In genomic region chr10:129843131-129843541, GRCh38 we compare ENCODE assay signal across 22 cellular contexts.
DNase-seq lines count a peak whose midpoint lies in the region; ATAC-seq and TF ChIP-seq lines count a peak whose summit lies in the region.
"Had no signal": no experiment of that assay in that cellular context is flagged by ENCODE, and none has a peak within 500 bp of the region (broad histone marks: within the 10 kb centered on the region; RNA-seq: fewer than 3 reads in every experiment).

No MANE protein-coding gene starts in this region.

- no peaks in the 10 kb centered on the region for H3K79me2 ChIP-seq in H9 (ENCODE audit: insufficient read depth, low read length)
- no peaks in the 10 kb centered on the region for H3K79me2 ChIP-seq in osteoblast (ENCODE audit: insufficient read depth, low read length)

- H2BK15ac ChIP-seq in H9 (ENCODE audit: low read depth, low read length) (no peak overlapping the region), mesenchymal stem cell (ENCODE audit: low read depth, poor library complexity, severe bottlenecking) (no peak overlapping the region)

- peaks cover 0 to 66% of the 10 kb centered on the region in 2 experiments for H3K36me3 ChIP-seq in HEK293 (ENCODE audit: control insufficient read depth in 2 of 2, insufficient read depth in 1 of 2, low read length in 2 of 2)
- H3K36me3 ChIP-seq in mesenchymal stem cell (ENCODE audit: control insufficient read depth in 1 of 2, insufficient read depth in 2 of 2, low read depth in 1 of 2, low read length in 2 of 2): peaks cover 5 to 99% of the 10 kb centered on the region in 2 experiments
- peaks cover 73% of the 10 kb centered on the region for H3K36me3 ChIP-seq in osteoblast (ENCODE audit: insufficient read depth, low read length)

- H2BK20ac ChIP-seq in H9 (ENCODE audit: low read depth, low read length, poor library complexity, severe bottlenecking): no peak overlapping the region

- no peaks in the 10 kb centered on the region for H3K9me3 Mint-ChIP-seq in H9
- no peaks in the 10 kb centered on the region for H3K9me3 Mint-ChIP-seq in naive thymus-derived CD8-positive, alpha-beta T cell
- H3K9me3 Mint-ChIP-seq: CD4-positive, CD25-positive, alpha-beta regulatory T cell; CD8-positive, alpha-beta T cell; GM23338 had no signal

- H3K36me3 Mint-ChIP-seq in H9 (ENCODE audit: insufficient read depth in 1 of 3, low read depth in 3 of 3): no peaks in the 10 kb centered on the region
- H3K36me3 Mint-ChIP-seq in naive thymus-derived CD8-positive, alpha-beta T cell: no peaks in the 10 kb centered on the region
- H3K36me3 Mint-ChIP-seq: CD4-positive, CD25-positive, alpha-beta regulatory T cell; CD8-positive, alpha-beta T cell had no signal

- no peaks in the 10 kb centered on the region for H3K23me2 ChIP-seq in H9 (ENCODE audit: insufficient read length, low read depth, low read length, poor library complexity, severe bottlenecking)

- no peak overlapping the region for H3K9ac ChIP-seq in H9 (ENCODE audit: extremely low read depth, insufficient read length, low read length)
- H3K9ac ChIP-seq in mesenchymal stem cell (ENCODE audit: low read length): no peak overlapping the region

- H3K14ac ChIP-seq in H9 (ENCODE audit: insufficient read depth, low read length) (peak overlapping the region; percentile 17; the same call in 1 of the 2 replicates), mesenchymal stem cell (ENCODE audit: low read length in 2 of 2) (no peak overlapping the region)

- no peak overlapping the region for H2BK5ac ChIP-seq in H9 (ENCODE audit: insufficient read length, low read length)
- H2BK5ac ChIP-seq in mesenchymal stem cell (ENCODE audit: low read depth, low read length, poor library complexity, severe bottlenecking): no peak overlapping the region

- no peaks in the 10 kb centered on the region for H3K9me3 ChIP-seq in H9 (ENCODE audit: control insufficient read depth, low read depth, low read length)
- no peaks in the 10 kb centered on the region for H3K9me3 ChIP-seq in HEK293 (ENCODE audit: control insufficient read depth, insufficient read depth, low read depth, low read length)
- no peaks in the 10 kb centered on the region for H3K9me3 ChIP-seq in mesenchymal stem cell (ENCODE audit: control insufficient read depth, low read length)
- no peaks in the 10 kb centered on the region for H3K9me3 ChIP-seq in osteoblast (ENCODE audit: low read depth, low read length)
- H3K9me3 ChIP-seq: A549, Caco-2 had no signal

- H3K56ac ChIP-seq in H9 (ENCODE audit: insufficient read length, low read depth, low read length): no peak overlapping the region

- H4K5ac ChIP-seq in H9 (ENCODE audit: insufficient read length, low read depth, low read length): no peak overlapping the region

- no peak overlapping the region for H2BK12ac ChIP-seq in H9 (ENCODE audit: insufficient read length, low read depth, low read length)
- no peak overlapping the region for H2BK12ac ChIP-seq in mesenchymal stem cell (ENCODE audit: low read length in 2 of 2)

- no peak overlapping the region for H2AFZ ChIP-seq in H9 (ENCODE audit: low read length)
- no peak overlapping the region for H2AFZ ChIP-seq in mesenchymal stem cell (ENCODE audit: low read depth, low read length)
- no peak overlapping the region for H2AFZ ChIP-seq in osteoblast (ENCODE audit: low read length)
- H2AFZ ChIP-seq: GM23338 had no signal

- no peak overlapping the region for H2AK5ac ChIP-seq in H9 (ENCODE audit: insufficient read length, low read length)
- no peak overlapping the region for H2AK5ac ChIP-seq in mesenchymal stem cell (ENCODE audit: low read length, severe bottlenecking)

- H3K4me1 Mint-ChIP-seq in H9: peaks cover 18 to 26% of the 10 kb centered on the region in 2 experiments
- no peaks in the 10 kb centered on the region for H3K4me1 Mint-ChIP-seq in naive thymus-derived CD8-positive, alpha-beta T cell
- H3K4me1 Mint-ChIP-seq: CD4-positive, CD25-positive, alpha-beta regulatory T cell had no signal

- no peak overlapping the region for H3K4ac ChIP-seq in H9 (ENCODE audit: low read depth, low read length)
- H3K4ac ChIP-seq in mesenchymal stem cell (ENCODE audit: low read depth in 1 of 2, low read length in 2 of 2): no peak overlapping the region

- no peaks in the 10 kb centered on the region for H3K4me1 ChIP-seq in H9 (ENCODE audit: insufficient read depth, low read length)
- H3K4me1 ChIP-seq in HEK293 (ENCODE audit: control insufficient read depth, insufficient read depth, low read length): no peaks in the 10 kb centered on the region
- H3K4me1 ChIP-seq in mesenchymal stem cell (ENCODE audit: control insufficient read depth, insufficient read depth, low read depth, low read length): no peaks in the 10 kb centered on the region
- no peaks in the 10 kb centered on the region for H3K4me1 ChIP-seq in osteoblast (ENCODE audit: insufficient read depth, low read length)
- H3K4me1 ChIP-seq: A549, Caco-2 had no signal

- H3K79me1 ChIP-seq in H9 (ENCODE audit: insufficient read depth, low read depth, low read length, poor library complexity, severe bottlenecking) (no peaks in the 10 kb centered on the region), mesenchymal stem cell (replicated peaks; ENCODE audit: low read length, poor library complexity, severe bottlenecking) (no peaks in the 10 kb centered on the region)

- H3K23ac ChIP-seq in H9 (ENCODE audit: insufficient read length, low read depth, low read length) (no peak overlapping the region), mesenchymal stem cell (ENCODE audit: low read length in 2 of 2) (no peak overlapping the region)

- H3K27ac ChIP-seq in H9 (ENCODE audit: insufficient read length, low read depth, low read length) (no peak overlapping the region), HEK293 (ENCODE audit: extremely low read depth, low read depth, low read length) (no peak overlapping the region), mesenchymal stem cell (ENCODE audit: low read length, poor library complexity, severe bottlenecking) (no peak overlapping the region), osteoblast (ENCODE audit: low read depth, low read length) (no peak overlapping the region)
- H3K27ac ChIP-seq: A549 had no signal

- no peak overlapping the region for H3K27ac Mint-ChIP-seq in H9
- H3K27ac Mint-ChIP-seq in naive thymus-derived CD8-positive, alpha-beta T cell: no peak overlapping the region
- H3K27ac Mint-ChIP-seq: CD4-positive, CD25-positive, alpha-beta regulatory T cell; CD8-positive, alpha-beta T cell; GM23338; HFFc6 had no signal

- POLR2A ChIA-PET in HEK293 (lab: Yijun Ruan, JAX): no interaction called here
- POLR2A ChIA-PET in naive thymus-derived CD8-positive, alpha-beta T cell (lab: Charles Lee): no interaction called here

- CTCF ChIA-PET in HEK293 (lab: Yijun Ruan, JAX): no interaction called here

- H3K4me2 ChIP-seq in H9 (ENCODE audit: insufficient read depth, insufficient read length, low read length): no peak overlapping the region
- H3K4me2 ChIP-seq in mesenchymal stem cell (ENCODE audit: low read length, poor library complexity, severe bottlenecking): no peak overlapping the region
- H3K4me2 ChIP-seq in osteoblast (ENCODE audit: insufficient read depth, low read length): no peak overlapping the region
- H3K4me2 ChIP-seq: A549, GM23338 had no signal

- no peak overlapping the region for H3K4me3 ChIP-seq in HEK293 (ENCODE audit: low read depth, low read length)
- H3K4me3 ChIP-seq in mesenchymal stem cell (ENCODE audit: insufficient read depth in 1 of 2, low read depth in 1 of 2, low read length in 2 of 2): no peak overlapping the region
- no peak overlapping the region for H3K4me3 ChIP-seq in osteoblast (ENCODE audit: insufficient read depth, low read length)
- H3K4me3 ChIP-seq: A549, GM12878, GM23338 had no signal

- no peak for DNase-seq in H9
- no peak for DNase-seq in mesenchymal stem cell
- DNase-seq in osteoblast (ENCODE audit: insufficient read length, low spot score, missing footprints): peak; percentile 36
- DNase-seq in activated gamma-delta T cell treated with Interleukin-2 at 50 U/mL for 16 hours: no peak
- DNase-seq in iPS-NIHi7 (ENCODE audit: extremely low spot score): no peak
- no peak for DNase-seq in naive thymus-derived CD8-positive, alpha-beta T cell
- DNase-seq: 8988T; ACHN; AML-193; C1 segment of cervical spinal cord; Caco-2; CD4-positive, CD25-positive, alpha-beta regulatory T cell; CD8-positive, alpha-beta T cell; DMS153; DND-41; GDM1; HFFc6 had no signal

- no peak overlapping the region for H3K4me3 Mint-ChIP-seq in H9
- H3K4me3 Mint-ChIP-seq in naive thymus-derived CD8-positive, alpha-beta T cell: no peak overlapping the region
- H3K4me3 Mint-ChIP-seq: CD4-positive, CD25-positive, alpha-beta regulatory T cell; CD8-positive, alpha-beta T cell; GM23338; HFFc6 had no signal

- H3K18ac ChIP-seq in H9 (ENCODE audit: insufficient read length, low read depth, low read length) (no peak overlapping the region), mesenchymal stem cell (ENCODE audit: low read depth in 1 of 2, low read length in 2 of 2) (no peak overlapping the region)

- no peak overlapping the region for H3T11ph ChIP-seq in H9 (ENCODE audit: low read length)

- H2BK120ac ChIP-seq in H9 (ENCODE audit: low read depth, low read length, poor library complexity, severe bottlenecking): no peak overlapping the region
- H2BK120ac ChIP-seq in mesenchymal stem cell (ENCODE audit: low read depth, low read length): no peak overlapping the region

- no peak for ATAC-seq in naive thymus-derived CD8-positive, alpha-beta T cell
- ATAC-seq: A549; CD8-positive, alpha-beta T cell; GM12878; GM23338; HCT116 had no signal

- H4K20me1 ChIP-seq in H9 (ENCODE audit: control insufficient read depth, insufficient read depth, insufficient read length): no peaks in the 10 kb centered on the region
- H4K20me1 ChIP-seq in osteoblast (ENCODE audit: insufficient read depth, low read length): no peaks in the 10 kb centered on the region

- H3K27me3 Mint-ChIP-seq in H9 (ENCODE audit: low read depth): no peaks in the 10 kb centered on the region
- H3K27me3 Mint-ChIP-seq in naive thymus-derived CD8-positive, alpha-beta T cell: peaks cover 0 to 3% (median 0%) of the 10 kb centered on the region in 5 donors
- H3K27me3 Mint-ChIP-seq: CD4-positive, CD25-positive, alpha-beta regulatory T cell had no signal

- H4K91ac ChIP-seq in H9 (ENCODE audit: insufficient read length, low read depth, low read length) (no peak overlapping the region), mesenchymal stem cell (ENCODE audit: low read length) (no peak overlapping the region)

- no CpG with 5 or more reads among the region's 22 CpGs for WGBS in H9 (ENCODE audit: extremely low coverage, insufficient read length, low lambda C conversion rate)
- WGBS in mesenchymal stem cell: 94% methylated on average over 22 of the region's 22 CpGs

- H4K8ac ChIP-seq in H9 (replicated peaks; ENCODE audit: insufficient read length, low read depth, low read length): no peak overlapping the region
- H4K8ac ChIP-seq in mesenchymal stem cell (ENCODE audit: low read length): peak overlapping the region; percentile 17

- TF ChIP-seq CTCF in H9 (conservative IDR thresholded peaks at IDR 0.05) (no peak), HEK293 (tag by site-specific recombination; IDR thresholded peaks at IDR 0.05) (no peak), osteoblast (IDR thresholded peaks at IDR 0.05; ENCODE audit: extremely low read depth, low read depth, low read length) (no peak)

- no peaks in the 10 kb centered on the region for H3K27me3 ChIP-seq in H9 (ENCODE audit: insufficient read depth, low read length)
- H3K27me3 ChIP-seq in mesenchymal stem cell (ENCODE audit: control insufficient read depth in 1 of 2, insufficient read depth in 1 of 2, low read length in 2 of 2): no peaks in the 10 kb centered on the region
- H3K27me3 ChIP-seq in osteoblast (ENCODE audit: insufficient read depth, low read length): no peaks in the 10 kb centered on the region
